In genomic region chr4:109497511-109497910, GRCh38 we compare ENCODE assay signal across 16 cellular contexts.
DNase-seq lines count a peak whose midpoint lies in the region; ATAC-seq and TF ChIP-seq lines count a peak whose summit lies in the region.
"Had no signal": no experiment of that assay in that cellular context is flagged by ENCODE, and none has a peak within 500 bp of the region (broad histone marks: within the 10 kb centered on the region; RNA-seq: fewer than 3 reads in every experiment).

No MANE protein-coding gene starts in this region.

- peak; percentile 37 for DNase-seq in Ammon's horn (ENCODE audit: low spot score)
- no peak for DNase-seq in T-helper 17 cell
- DNase-seq in inferior parietal cortex (ENCODE audit: extremely low spot score) = peak; percentile 31
- no peak for DNase-seq in stimulated activated effector memory CD8-positive, alpha-beta T cell treated with anti-CD3 and anti-CD28 coated beads, Interleukin-12 subunit alpha, Interleukin-12 subunit beta, amount 100 ng/mL, for 72 hours (ENCODE audit: low spot score in 2 of 2)
- DNase-seq in NCI-H2029 (lab: John Stamatoyannopoulos, UW) = no peak
- no peak for DNase-seq in spleen
- no peak for DNase-seq in SKM-1 (lab: John Stamatoyannopoulos, UW; ENCODE audit: unreplicated experiment)
- DNase-seq: ACHN; C1 segment of cervical spinal cord; CD4-positive, alpha-beta T cell; DMS79 treated with DMSO at 0.1 percent for 48 hours; EL; GDM1; GM23248 had no signal

- H3K4me1 ChIP-seq in spleen = no peaks in the 10 kb centered on the region

- H3K4me3 ChIP-seq in spleen = no peak overlapping the region
- H3K4me3 ChIP-seq: GM23248 had no signal

- no peak for TF ChIP-seq CTCF in spleen (IDR thresholded peaks at IDR 0.05 in 8 of 11, conservative IDR thresholded peaks at IDR 0.05 in 3 of 11)

- H3K4me3 Mint-ChIP-seq in T-helper 17 cell = no peak overlapping the region
- H3K4me3 Mint-ChIP-seq in stimulated activated effector memory CD8-positive, alpha-beta T cell treated with anti-CD3 and anti-CD28 coated beads, Interleukin-12 subunit alpha, Interleukin-12 subunit beta, amount 100 ng/mL, for 72 hours = no peak overlapping the region
- H3K4me3 Mint-ChIP-seq: B cell; CD4-positive, alpha-beta T cell had no signal

- H3K27ac ChIP-seq in spleen = no peak overlapping the region
- H3K27ac ChIP-seq: GM23248 had no signal

- no peaks in the 10 kb centered on the region for H3K27me3 Mint-ChIP-seq in T-helper 17 cell
- H3K27me3 Mint-ChIP-seq: B cell; CD4-positive, alpha-beta T cell had no signal

- H3K27ac Mint-ChIP-seq in T-helper 17 cell = peak overlapping the region; percentile 1
- H3K27ac Mint-ChIP-seq in stimulated activated effector memory CD8-positive, alpha-beta T cell treated with anti-CD3 and anti-CD28 coated beads, Interleukin-12 subunit alpha, Interleukin-12 subunit beta, amount 100 ng/mL, for 72 hours = peak overlapping the region; percentile 8
- H3K27ac Mint-ChIP-seq: B cell had no signal

- no peak for ATAC-seq in T-helper 17 cell
- no peak for ATAC-seq in stimulated activated effector memory CD8-positive, alpha-beta T cell treated with anti-CD3 and anti-CD28 coated beads, Interleukin-12 subunit alpha, Interleukin-12 subunit beta, amount 100 ng/mL, for 72 hours
- ATAC-seq: HCT116 had no signal

- peaks cover 9% of the 10 kb centered on the region for H3K4me1 Mint-ChIP-seq in T-helper 17 cell
- H3K4me1 Mint-ChIP-seq in stimulated activated effector memory CD8-positive, alpha-beta T cell treated with anti-CD3 and anti-CD28 coated beads, Interleukin-12 subunit alpha, Interleukin-12 subunit beta, amount 100 ng/mL, for 72 hours = no peaks in the 10 kb centered on the region
- H3K4me1 Mint-ChIP-seq: B cell had no signal

- intact Hi-C loops in spleen (cut with DNase I; ENCODE audit: low total_unique reads) = no loop called here

- no peaks in the 10 kb centered on the region for H3K27me3 ChIP-seq in spleen (replicated peaks in 1 of 7)

- peaks cover 0 to 100% (median 59%) of the 10 kb centered on the region in 6 donors for H3K36me3 ChIP-seq in spleen

- TF ChIP-seq POLR2A in spleen (IDR thresholded peaks at IDR 0.05) = no peak

- H3K9me3 Mint-ChIP-seq in stimulated activated effector memory CD8-positive, alpha-beta T cell treated with anti-CD3 and anti-CD28 coated beads, Interleukin-12 subunit alpha, Interleukin-12 subunit beta, amount 100 ng/mL, for 72 hours = no peaks in the 10 kb centered on the region
- H3K9me3 Mint-ChIP-seq: CD4-positive, alpha-beta T cell had no signal

- peaks cover 6% of the 10 kb centered on the region for H3K36me3 Mint-ChIP-seq in T-helper 17 cell (ENCODE audit: low read depth)
- peaks cover 97% of the 10 kb centered on the region for H3K36me3 Mint-ChIP-seq in stimulated activated effector memory CD8-positive, alpha-beta T cell treated with anti-CD3 and anti-CD28 coated beads, Interleukin-12 subunit alpha, Interleukin-12 subunit beta, amount 100 ng/mL, for 72 hours

- H3K9me3 ChIP-seq in T-helper 17 cell (ENCODE audit: control insufficient read depth, low read length, poor library complexity, severe bottlenecking) (no peaks in the 10 kb centered on the region), spleen (no peaks in the 10 kb centered on the region)

Comparison
In these comparisons a context has a peak if more than half of its experiments do, and no peak if none do; other contexts are left out.
1. DNase-seq: peak in Ammon's horn (single experiment) and inferior parietal cortex (single experiment); none in T-helper 17 cell (0 of 3), stimulated activated effector memory CD8-positive, alpha-beta T cell treated with anti-CD3 and anti-CD28 coated beads, Interleukin-12 subunit alpha, Interleukin-12 subunit beta, amount 100 ng/mL, for 72 hours (0 of 2), NCI-H2029 (single experiment), spleen (single experiment) and SKM-1 (single experiment).